Comparison of ENCODE assay signal across 10 cellular contexts in the genomic region with DNA sequence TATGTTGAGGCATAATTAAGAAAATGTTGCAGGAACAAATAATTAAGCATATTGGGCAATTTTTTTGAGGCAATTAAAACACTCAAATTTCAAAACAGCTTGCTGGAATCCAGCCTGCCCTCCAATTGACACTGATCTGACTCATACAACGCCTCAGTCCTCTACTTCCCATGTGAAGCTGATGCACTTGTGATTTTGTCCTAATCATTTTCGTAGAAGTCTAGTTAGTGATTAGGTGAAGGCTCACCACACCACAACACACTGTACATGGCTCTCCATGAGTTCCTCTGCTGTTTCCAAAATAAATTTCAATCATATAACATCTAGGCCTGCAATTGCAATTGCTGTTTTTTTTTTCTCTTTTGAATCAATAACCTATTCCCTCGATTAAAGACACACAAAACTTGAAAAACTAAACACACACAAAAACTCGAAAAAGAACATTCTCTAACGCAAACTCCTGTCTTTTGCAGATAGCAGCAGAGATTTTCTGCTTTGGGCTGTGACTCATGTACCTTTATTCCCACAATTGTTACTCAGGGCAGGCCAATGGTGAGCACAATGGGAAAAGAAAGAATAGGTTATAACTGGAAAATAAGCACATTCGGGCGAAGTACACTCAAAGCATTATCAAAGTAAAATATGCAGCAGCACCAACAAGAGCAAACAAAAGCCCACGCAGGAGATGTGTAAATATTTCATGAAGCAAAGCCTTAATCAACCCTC. TPM values are rescaled to one million over a fixed set of nuclear protein-coding genes. Genes with fewer than 3 reads are reported as not detected.
DNase-seq lines count a peak whose midpoint lies in the region; ATAC-seq, FAIRE-seq and TF ChIP-seq lines count a peak whose summit lies in the region.
"Had no signal": no experiment of that assay in that cellular context is flagged by ENCODE, and none has a peak within 500 bp of the region (broad histone marks: within the 10 kb centered on the region; RNA-seq: fewer than 3 reads in every experiment).

No MANE protein-coding gene starts in this region.

- no peaks in the 10 kb centered on the region for H3K9me3 Mint-ChIP-seq in activated naive CD8-positive, alpha-beta T cell treated with anti-CD3 and anti-CD28 coated beads, Interleukin-2, amount 10 ng/mL, durations not matched to agents 7 days and 5 days

- no peak for TF ChIP-seq POLR2A in heart left ventricle (IDR thresholded peaks at IDR 0.05)
- peak in 2 of 4 donors; percentile 33 to 69 for TF ChIP-seq POLR2A in upper lobe of left lung (IDR thresholded peaks at IDR 0.05)

- H3K27me3 Mint-ChIP-seq in activated naive CD8-positive, alpha-beta T cell treated with anti-CD3 and anti-CD28 coated beads, Interleukin-2, amount 10 ng/mL, durations not matched to agents 7 days and 5 days, result no peaks in the 10 kb centered on the region

- H3K4me1 ChIP-seq in heart left ventricle (peaks cover 0 to 64% (median 24%) of the 10 kb centered on the region in 12 donors), kidney (ENCODE audit: control insufficient read depth in 1 of 2, insufficient read depth in 1 of 2, low read depth in 1 of 2, low read length in 2 of 2) (peaks cover 7 to 9% of the 10 kb centered on the region in 2 donors), upper lobe of left lung (peaks cover 4 to 31% (median 20%) of the 10 kb centered on the region in 4 donors)
- H3K4me1 ChIP-seq: parathyroid adenoma had no signal

- DNase-seq in heart left ventricle (no peak), cardiac septum (ENCODE audit: low spot score) (no peak), kidney (no peak), upper lobe of left lung (peak in 1 of 2 donors; percentile 44), HUDEP-2 (lab: John Stamatoyannopoulos, UW; ENCODE audit: unreplicated experiment in 76 of 76) (no peak), NCI-H187 (lab: John Stamatoyannopoulos, UW) (no peak)
- no peak for DNase-seq in activated naive CD8-positive, alpha-beta T cell treated with anti-CD3 and anti-CD28 coated beads, Interleukin-2, amount 10 ng/mL, durations not matched to agents 7 days and 5 days

- POLR2A ChIA-PET in activated naive CD8-positive, alpha-beta T cell treated with anti-CD3 and anti-CD28 coated beads, Interleukin-2, amount 10 ng/mL, durations not matched to agents 7 days and 5 days (lab: Charles Lee), result interaction anchor here (0.6 to 2.9 kb wide), 3 partner anchors 11 to 20 kb away, joined by 3 to 15 read pairs (median 7); no protein-coding TSS in a partner anchor

- H3K27me3 ChIP-seq in heart left ventricle (peaks cover 0 to 4% (median 0%) of the 10 kb centered on the region in 9 donors), upper lobe of left lung (peaks cover 0 to 7% (median 0%) of the 10 kb centered on the region in 4 donors)

- FAIRE-seq in kidney (lab: Jason Lieb, UNC), result peak; percentile 33

- H3K36me3 ChIP-seq in heart left ventricle (no peaks in the 10 kb centered on the region), kidney (ENCODE audit: control insufficient read depth in 1 of 2, insufficient read depth in 2 of 2, low read length in 2 of 2) (no peaks in the 10 kb centered on the region), upper lobe of left lung (no peaks in the 10 kb centered on the region)

- peaks cover 43% of the 10 kb centered on the region for H3K4me1 Mint-ChIP-seq in activated naive CD8-positive, alpha-beta T cell treated with anti-CD3 and anti-CD28 coated beads, Interleukin-2, amount 10 ng/mL, durations not matched to agents 7 days and 5 days

- ATAC-seq in heart left ventricle, result peak in 3 of 4 donors; percentile 26 to 50 (median 42)
- ATAC-seq in activated naive CD8-positive, alpha-beta T cell treated with anti-CD3 and anti-CD28 coated beads, Interleukin-2, amount 10 ng/mL, durations not matched to agents 7 days and 5 days (ENCODE audit: low read depth), result no peak
- peak; percentile 61 to 83 for ATAC-seq in upper lobe of left lung (ENCODE audit: low FRiP score in 2 of 2)
- no peak for ATAC-seq in GM19324 (IDR thresholded peaks at IDR 0.05; ENCODE audit: low FRiP score, unreplicated experiment)

- intact Hi-C loops in heart left ventricle (cut with DNase I), result loop anchor here in 7 of 10 donors (5.0 to 10.0 kb wide), 7 partner anchors 49 to 129 kb away; no protein-coding TSS in a partner anchor
- intact Hi-C loops in cardiac septum (cut with DNase I), result loop anchor here (2.0 to 10.0 kb wide), 3 partner anchors 49 to 129 kb away; no protein-coding TSS in a partner anchor
- intact Hi-C loops in kidney (cut with DNase I), result no loop called here

- H3K4me3 ChIP-seq in heart left ventricle (peak overlapping the region in 11 of 12 donors; percentile 62 to 94 (median 81)), kidney (ENCODE audit: low read length in 2 of 2) (peak overlapping the region; percentile 75 to 80), upper lobe of left lung (peak overlapping the region in 3 of 4 donors; percentile 49 to 67 (median 61))

- H3K9me3 ChIP-seq in heart left ventricle (no peaks in the 10 kb centered on the region), kidney (ENCODE audit: control insufficient read depth in 1 of 2, low read length in 2 of 2) (no peaks in the 10 kb centered on the region), upper lobe of left lung (no peaks in the 10 kb centered on the region)

- WGBS in heart left ventricle, 4 donors, result 40 to 49% (median 45%) methylated on average over 8 of the region's 8 CpGs
- 54 to 62% methylated on average over 8 of the region's 8 CpGs for WGBS in upper lobe of left lung, 2 donors

- H3K27ac ChIP-seq in heart left ventricle, result peak overlapping the region; percentile 41 to 92 (median 78)
- peak overlapping the region; percentile 73 to 77 for H3K27ac ChIP-seq in kidney (ENCODE audit: low read depth in 2 of 2, low read length in 2 of 2)
- H3K27ac ChIP-seq in upper lobe of left lung, result peak overlapping the region; percentile 19 to 77 (median 50)

- peaks cover 18% of the 10 kb centered on the region for H3K36me3 Mint-ChIP-seq in activated naive CD8-positive, alpha-beta T cell treated with anti-CD3 and anti-CD28 coated beads, Interleukin-2, amount 10 ng/mL, durations not matched to agents 7 days and 5 days

- TF ChIP-seq CTCF in heart left ventricle (IDR thresholded peaks at IDR 0.05) (no peak), kidney (IDR thresholded peaks at IDR 0.05; ENCODE audit: borderline replicate concordance, extremely low read depth, insufficient read depth) (no peak), upper lobe of left lung (IDR thresholded peaks at IDR 0.05) (no peak)

- H3K9ac ChIP-seq in kidney (ENCODE audit: low read length in 2 of 2), result peak overlapping the region; percentile 9 to 77
- H3K9ac ChIP-seq: parathyroid adenoma had no signal

- TF ChIP-seq EP300 in upper lobe of left lung (IDR thresholded peaks at IDR 0.05), result peak in 1 of 4 donors; percentile 60

- peak overlapping the region; percentile 87 for H3K27ac Mint-ChIP-seq in activated naive CD8-positive, alpha-beta T cell treated with anti-CD3 and anti-CD28 coated beads, Interleukin-2, amount 10 ng/mL, durations not matched to agents 7 days and 5 days

- peak overlapping the region; percentile 97 for H3K4me3 Mint-ChIP-seq in activated naive CD8-positive, alpha-beta T cell treated with anti-CD3 and anti-CD28 coated beads, Interleukin-2, amount 10 ng/mL, durations not matched to agents 7 days and 5 days

RNA-seq across cellular contexts. Expression of gene GPRIN3, which starts 1.7 kb away (rescaled TPM):
- total RNA-seq in heart left ventricle (10 to 100 TPM in 7 of 9 donors, 1 to 10 TPM in 2; 6.3 to 16.5 (median 13.8) TPM), cardiac septum (7.3 TPM), kidney (15.2 TPM), upper lobe of left lung (10 to 100 TPM; 13.6 to 28.0 (median 20.6) TPM)
- polyA plus RNA-seq in heart left ventricle (1 to 10 TPM; 2.4 to 4.4 TPM), kidney (ENCODE audit: insufficient read depth, low read depth, low replicate concordance) (2.2 TPM)
- total RNA-seq in activated naive CD8-positive, alpha-beta T cell treated with anti-CD3 and anti-CD28 coated beads, Interleukin-2, amount 10 ng/mL, durations not matched to agents 7 days and 5 days, result 10 to 100 TPM; 23.9 to 25.5 TPM
- total RNA-seq: Daoy had no signal

Comparison
In these comparisons a context has a peak if more than half of its experiments do, and no peak if none do; other contexts are left out.
1. ATAC-seq: peak in heart left ventricle (3 of 4) and upper lobe of left lung (2 of 2); none in activated naive CD8-positive, alpha-beta T cell treated with anti-CD3 and anti-CD28 coated beads, Interleukin-2, amount 10 ng/mL, durations not matched to agents 7 days and 5 days (single experiment) and GM19324 (single experiment).
2. Peak in every context shown above with its lines, with median percentiles within 50 percentile points of each other: H3K27ac ChIP-seq and H3K4me3 ChIP-seq.